Comparison of ENCODE assay signal across 35 cellular contexts in genomic region chr21:42358261-42358660, GRCh38. TPM values are rescaled to one million over a fixed set of nuclear protein-coding genes. Genes with fewer than 3 reads are reported as not detected.
"Had no signal": no experiment of that assay in that cellular context is flagged by ENCODE, and none has a peak within 500 bp of the region (broad histone marks: within the 10 kb centered on the region; RNA-seq: fewer than 3 reads in every experiment).

No MANE protein-coding gene starts in this region.

- H3K36me3 ChIP-seq: adrenal gland, colonic mucosa, esophagus squamous epithelium had no signal

- DNase-seq: activated CD4-positive, alpha-beta memory T cell treated with anti-CD3 and anti-CD28 coated beads for 36 hours; activated CD4-positive, alpha-beta T cell treated with anti-CD3 and anti-CD28 coated beads for 36 hours; activated CD4-positive, alpha-beta T cell treated with anti-CD3 and anti-CD28 coated beads, Interleukin-2, amount 10 ng/mL, durations not matched to agents 24 days and 14 days; activated CD4-positive, CD25-positive, alpha-beta regulatory T cell; activated CD4-positive, CD25-positive, alpha-beta regulatory T cell treated with anti-CD3 and anti-CD28 coated beads, Interleukin-2, amount 50 U/mL, for 72 hours; activated CD8-positive, alpha-beta memory T cell treated with anti-CD3 and anti-CD28 coated beads, Interleukin-2, amount 10 ng/mL, durations not matched to agents 7 days and 5 days; activated CD8-positive, alpha-beta memory T cell treated with anti-CD3 and anti-CD28 coated beads, Interleukin-2, amount 50 U/mL, for 4 hours; activated CD8-positive, alpha-beta T cell treated with anti-CD3 and anti-CD28 coated beads, Interleukin-2, amount 10 ng/mL, durations not matched to agents 7 days and 5 days; activated effector memory CD4-positive, alpha-beta T cell treated with anti-CD3 and anti-CD28 coated beads, Interleukin-2, amount 50 U/mL, for 16 hours; activated naive CD4-positive, alpha-beta T cell treated with anti-CD3 and anti-CD28 coated beads for 36 hours; activated naive CD8-positive, alpha-beta T cell treated with anti-CD3 and anti-CD28 coated beads for 36 hours; activated naive CD8-positive, alpha-beta T cell treated with anti-CD3 and anti-CD28 coated beads, Interleukin-2, amount 50 U/mL, for 24 hours; activated T-cell treated with anti-CD3 and anti-CD28 coated beads, Interleukin-2, amount 50 U/mL, for 1 hour; activated T-cell treated with anti-CD3 and anti-CD28 coated beads, Interleukin-2, amount 50 U/mL, for 48 hours; adrenal gland; amygdala; body of pancreas; central memory CD4-positive, alpha-beta T cell; cerebellar nuclear complex; colonic mucosa; effector CD8-positive, alpha-beta T cell; esophagus squamous epithelium; glutamatergic neuron; T-helper 2 cell had no signal

- H3K4me3 ChIP-seq: adrenal gland, body of pancreas, colonic mucosa, esophagus squamous epithelium had no signal

- H3K27me3 ChIP-seq: adrenal gland, body of pancreas, colonic mucosa had no signal

- H3K27ac ChIP-seq: adrenal gland, body of pancreas, epithelial cell of prostate, esophagus squamous epithelium had no signal

- H3K9me3 ChIP-seq: adrenal gland, colonic mucosa had no signal

- H3K4me1 ChIP-seq: adrenal gland, body of pancreas, colonic mucosa, esophagus squamous epithelium had no signal

- ATAC-seq: activated CD4-positive, alpha-beta T cell treated with anti-CD3 and anti-CD28 coated beads for 36 hours; activated CD8-positive, alpha-beta memory T cell treated with anti-CD3 and anti-CD28 coated beads, Interleukin-2, amount 10 ng/mL, durations not matched to agents 7 days and 5 days; activated CD8-positive, alpha-beta T cell treated with anti-CD3 and anti-CD28 coated beads, Interleukin-2, amount 10 ng/mL, durations not matched to agents 7 days and 5 days; activated naive CD8-positive, alpha-beta T cell treated with anti-CD3 and anti-CD28 coated beads, Interleukin-2, amount 50 U/mL, for 24 hours; body of pancreas had no signal

RNA-seq across cellular contexts. Expression of gene TFF2, which starts 7.5 kb away (rescaled TPM):
- total RNA-seq: activated CD4-positive, alpha-beta memory T cell treated with anti-CD3 and anti-CD28 coated beads for 36 hours; activated CD4-positive, alpha-beta T cell treated with anti-CD3 and anti-CD28 coated beads for 36 hours; activated CD4-positive, alpha-beta T cell treated with anti-CD3 and anti-CD28 coated beads, Interleukin-2, amount 10 ng/mL, durations not matched to agents 24 days and 14 days; activated CD8-positive, alpha-beta memory T cell treated with anti-CD3 and anti-CD28 coated beads for 36 hours; activated CD8-positive, alpha-beta memory T cell treated with anti-CD3 and anti-CD28 coated beads, Interleukin-2, amount 10 ng/mL, durations not matched to agents 7 days and 5 days; activated CD8-positive, alpha-beta T cell treated with anti-CD3 and anti-CD28 coated beads, Interleukin-2, amount 10 ng/mL, durations not matched to agents 7 days and 5 days; activated naive CD4-positive, alpha-beta T cell treated with anti-CD3 and anti-CD28 coated beads for 36 hours; activated naive CD8-positive, alpha-beta T cell treated with anti-CD3 and anti-CD28 coated beads for 36 hours; activated T-helper 1 cell treated with anti-CD3 and anti-CD28 coated beads, Interleukin-12 subunit alpha, Interleukin-12 subunit beta, Interleukin-2, Interleukin-4 antibody, amounts not matched to agents 30 ng/mL and 10 ng/mL and 1 ng/mL, durations not matched to agents 14 hours and 24 hours and 36 hours; activated T-helper 2 cell treated with anti-CD3 and anti-CD28 coated beads, Interferon-gamma antibody, Interleukin-2, Interleukin-4, amounts not matched to agents 10 μg/mL and 5 μg/mL and 100 μg/mL, durations not matched to agents 14 hours and 24 hours and 36 hours; adrenal gland; aorta; dermis microvascular lymphatic vessel endothelial cell; endothelial cell of umbilical vein; fibroblast of lung; fibroblast of villous mesenchyme; frontal cortex; T-helper 1 cell treated with Interleukin-12 subunit alpha and Interleukin-12 subunit beta and Interleukin-4 antibody, amounts not matched to agents 30 ng/mL and 1 ng/mL, for 36 hours had no signal
- polyA plus RNA-seq: endothelial cell of umbilical vein, fibroblast of lung had no signal

RNA-seq across cellular contexts. Expression of gene TFF1, which starts 8.1 kb away (rescaled TPM):
- total RNA-seq: activated CD4-positive, alpha-beta memory T cell treated with anti-CD3 and anti-CD28 coated beads for 36 hours; activated CD4-positive, alpha-beta T cell treated with anti-CD3 and anti-CD28 coated beads for 36 hours; activated CD4-positive, alpha-beta T cell treated with anti-CD3 and anti-CD28 coated beads, Interleukin-2, amount 10 ng/mL, durations not matched to agents 24 days and 14 days; activated CD8-positive, alpha-beta memory T cell treated with anti-CD3 and anti-CD28 coated beads for 36 hours; activated CD8-positive, alpha-beta memory T cell treated with anti-CD3 and anti-CD28 coated beads, Interleukin-2, amount 10 ng/mL, durations not matched to agents 7 days and 5 days; activated CD8-positive, alpha-beta T cell treated with anti-CD3 and anti-CD28 coated beads, Interleukin-2, amount 10 ng/mL, durations not matched to agents 7 days and 5 days; activated naive CD4-positive, alpha-beta T cell treated with anti-CD3 and anti-CD28 coated beads for 36 hours; activated naive CD8-positive, alpha-beta T cell treated with anti-CD3 and anti-CD28 coated beads for 36 hours; activated T-helper 1 cell treated with anti-CD3 and anti-CD28 coated beads, Interleukin-12 subunit alpha, Interleukin-12 subunit beta, Interleukin-2, Interleukin-4 antibody, amounts not matched to agents 30 ng/mL and 10 ng/mL and 1 ng/mL, durations not matched to agents 14 hours and 24 hours and 36 hours; aorta; dermis microvascular lymphatic vessel endothelial cell; endothelial cell of umbilical vein; esophagus squamous epithelium; fibroblast of lung; fibroblast of villous mesenchyme; frontal cortex; T-helper 1 cell treated with Interleukin-12 subunit alpha and Interleukin-12 subunit beta and Interleukin-4 antibody, amounts not matched to agents 30 ng/mL and 1 ng/mL, for 36 hours had no signal
- polyA plus RNA-seq: endothelial cell of umbilical vein, fibroblast of lung had no signal

RNA-seq across cellular contexts. Expression of gene TMPRSS3, which starts 37.6 kb away (rescaled TPM):
- total RNA-seq: endothelial cell of umbilical vein, fibroblast of lung, fibroblast of villous mesenchyme, frontal cortex had no signal
- polyA plus RNA-seq: endothelial cell of umbilical vein, fibroblast of lung had no signal

RNA-seq across cellular contexts. Expression of gene TFF3, which starts 43.1 kb away (rescaled TPM):
- total RNA-seq: activated CD4-positive, alpha-beta memory T cell treated with anti-CD3 and anti-CD28 coated beads for 36 hours; activated CD4-positive, alpha-beta T cell treated with anti-CD3 and anti-CD28 coated beads for 36 hours; activated CD4-positive, alpha-beta T cell treated with anti-CD3 and anti-CD28 coated beads, Interleukin-2, amount 10 ng/mL, durations not matched to agents 24 days and 14 days; activated CD8-positive, alpha-beta memory T cell treated with anti-CD3 and anti-CD28 coated beads for 36 hours; activated CD8-positive, alpha-beta memory T cell treated with anti-CD3 and anti-CD28 coated beads, Interleukin-2, amount 10 ng/mL, durations not matched to agents 7 days and 5 days; activated CD8-positive, alpha-beta T cell treated with anti-CD3 and anti-CD28 coated beads, Interleukin-2, amount 10 ng/mL, durations not matched to agents 7 days and 5 days; activated naive CD4-positive, alpha-beta T cell treated with anti-CD3 and anti-CD28 coated beads for 36 hours; activated naive CD8-positive, alpha-beta T cell treated with anti-CD3 and anti-CD28 coated beads for 36 hours; activated T-helper 1 cell treated with anti-CD3 and anti-CD28 coated beads, Interleukin-12 subunit alpha, Interleukin-12 subunit beta, Interleukin-2, Interleukin-4 antibody, amounts not matched to agents 30 ng/mL and 10 ng/mL and 1 ng/mL, durations not matched to agents 14 hours and 24 hours and 36 hours; activated T-helper 2 cell treated with anti-CD3 and anti-CD28 coated beads, Interferon-gamma antibody, Interleukin-2, Interleukin-4, amounts not matched to agents 10 μg/mL and 5 μg/mL and 100 μg/mL, durations not matched to agents 14 hours and 24 hours and 36 hours; fibroblast of lung; fibroblast of villous mesenchyme; frontal cortex; T-helper 1 cell treated with Interleukin-12 subunit alpha and Interleukin-12 subunit beta and Interleukin-4 antibody, amounts not matched to agents 30 ng/mL and 1 ng/mL, for 36 hours had no signal
- polyA plus RNA-seq: fibroblast of lung had no signal

RNA-seq across cellular contexts. Expression of gene UBASH3A, which starts 45.4 kb away (rescaled TPM):
- total RNA-seq: dermis microvascular lymphatic vessel endothelial cell, endothelial cell of umbilical vein, fibroblast of lung, fibroblast of villous mesenchyme, frontal cortex had no signal
- polyA plus RNA-seq: endothelial cell of umbilical vein, fibroblast of lung had no signal
